ENCODE assay signal across 8 cellular contexts in the genomic region with DNA sequence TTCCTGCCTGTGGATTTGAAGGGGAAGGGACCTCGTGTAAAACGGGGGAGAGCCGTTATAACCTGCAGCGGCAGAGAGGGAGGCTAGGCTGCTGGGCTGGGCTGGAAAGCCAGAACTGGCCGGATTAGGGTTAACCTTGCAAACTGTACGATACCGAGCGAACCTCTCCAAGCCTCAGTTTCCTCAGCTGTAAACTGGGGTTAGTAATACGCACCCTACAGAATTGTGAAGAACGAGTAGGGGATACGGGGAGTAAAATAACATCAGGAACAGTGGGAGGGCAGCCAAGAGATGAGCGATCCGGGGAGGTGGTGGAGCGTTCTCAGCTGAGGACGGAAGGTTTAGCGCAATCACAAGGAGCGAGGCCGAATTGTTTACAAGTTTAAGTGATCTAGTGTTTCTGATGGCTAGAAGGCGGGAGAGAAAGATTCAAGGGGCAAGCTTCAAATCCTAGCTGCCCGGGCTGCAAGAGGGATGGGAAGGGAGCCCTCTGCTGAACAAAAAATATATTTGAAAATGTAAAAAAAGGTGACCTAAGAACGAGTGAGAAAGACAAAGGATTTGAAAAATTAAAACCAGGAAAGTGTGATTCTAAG. TPM values are rescaled to one million over a fixed set of nuclear protein-coding genes. Genes with fewer than 3 reads are reported as not detected.
A peak's percentile ranks its signal among the peaks of the same experiment; 100 is the strongest.
DNase-seq lines count a peak whose midpoint lies in the region; ATAC-seq and TF ChIP-seq lines count a peak whose summit lies in the region.

No MANE protein-coding gene starts in this region.

- H3K27me3 ChIP-seq in left lung = peaks cover 33 to 85% of the 10 kb centered on the region in 2 donors

- peak; percentile 75 for TF ChIP-seq CTCF in 22Rv1 (IDR thresholded peaks at IDR 0.05)
- peak; percentile 42 for TF ChIP-seq CTCF in GM10266 (IDR thresholded peaks at IDR 0.05; ENCODE audit: control insufficient read depth, insufficient read depth, low read depth, missing control alignments)
- peak in 1 of 2 donors; percentile 38 for TF ChIP-seq CTCF in left lung (IDR thresholded peaks at IDR 0.05)

- H3K4me3 Mint-ChIP-seq in T-cell = peak overlapping the region; percentile 72 to 81 (median 73)
- H3K4me3 Mint-ChIP-seq in dendritic cell treated with granulocyte-macrophage colony-stimulating factor and Interleukin-4, amounts not matched to agents 40 ng/mL and 50 ng/mL, for 4 days = peak overlapping the region; percentile 67
- peak overlapping the region; percentile 66 for H3K4me3 Mint-ChIP-seq in stimulated activated memory B cell treated with anti-CD40 and anti-IgM and Interleukin-4, amounts not matched to agents 10 μg/mL and 1 μg/mL and 100 μg/mL, for 72 hours

- peak overlapping the region; percentile 33 to 45 for H3K4me3 ChIP-seq in left lung

- no peaks in the 10 kb centered on the region for H3K36me3 Mint-ChIP-seq in T-cell
- H3K36me3 Mint-ChIP-seq in dendritic cell treated with granulocyte-macrophage colony-stimulating factor and Interleukin-4, amounts not matched to agents 40 ng/mL and 50 ng/mL, for 4 days (ENCODE audit: low read depth) = no peaks in the 10 kb centered on the region
- H3K36me3 Mint-ChIP-seq in stimulated activated memory B cell treated with anti-CD40 and anti-IgM and Interleukin-4, amounts not matched to agents 10 μg/mL and 1 μg/mL and 100 μg/mL, for 72 hours = no peaks in the 10 kb centered on the region

- H3K4me1 Mint-ChIP-seq in T-cell = peaks cover 16 to 21% (median 17%) of the 10 kb centered on the region in 3 donors
- peaks cover 22% of the 10 kb centered on the region for H3K4me1 Mint-ChIP-seq in dendritic cell treated with granulocyte-macrophage colony-stimulating factor and Interleukin-4, amounts not matched to agents 40 ng/mL and 50 ng/mL, for 4 days (ENCODE audit: low read depth)
- peaks cover 27% of the 10 kb centered on the region for H3K4me1 Mint-ChIP-seq in stimulated activated memory B cell treated with anti-CD40 and anti-IgM and Interleukin-4, amounts not matched to agents 10 μg/mL and 1 μg/mL and 100 μg/mL, for 72 hours

- peaks cover 40 to 57% of the 10 kb centered on the region in 2 donors for H3K27me3 Mint-ChIP-seq in T-cell
- peaks cover 62% of the 10 kb centered on the region for H3K27me3 Mint-ChIP-seq in dendritic cell treated with granulocyte-macrophage colony-stimulating factor and Interleukin-4, amounts not matched to agents 40 ng/mL and 50 ng/mL, for 4 days
- peaks cover 42% of the 10 kb centered on the region for H3K27me3 Mint-ChIP-seq in stimulated activated memory B cell treated with anti-CD40 and anti-IgM and Interleukin-4, amounts not matched to agents 10 μg/mL and 1 μg/mL and 100 μg/mL, for 72 hours

- no peaks in the 10 kb centered on the region for H3K9me3 ChIP-seq in left lung

- peak; percentile 28 to 57 (median 30) for ATAC-seq in T-cell (replicated peaks in 1 of 4)
- ATAC-seq in left lung = peak; percentile 79
- peak; percentile 53 for ATAC-seq in stimulated activated memory B cell treated with anti-CD40 and anti-IgM and Interleukin-4, amounts not matched to agents 10 μg/mL and 1 μg/mL and 100 μg/mL, for 72 hours

- intact Hi-C loops in dendritic cell treated with granulocyte-macrophage colony-stimulating factor and Interleukin-4, amounts not matched to agents 40 ng/mL and 50 ng/mL, for 4 days (cut with micrococcal nuclease) = loop anchor here (5.0 kb wide), 3 partner anchors 86 to 461 kb away; no protein-coding TSS in a partner anchor
- intact Hi-C loops in left lung (cut with DNase I) = loop anchor here in 1 of 2 donors (10.0 kb wide), 1 partner anchor 84 kb away; no protein-coding TSS in a partner anchor

- no peaks in the 10 kb centered on the region for H3K9me3 Mint-ChIP-seq in T-cell
- H3K9me3 Mint-ChIP-seq in dendritic cell treated with granulocyte-macrophage colony-stimulating factor and Interleukin-4, amounts not matched to agents 40 ng/mL and 50 ng/mL, for 4 days = no peaks in the 10 kb centered on the region
- H3K9me3 Mint-ChIP-seq in stimulated activated memory B cell treated with anti-CD40 and anti-IgM and Interleukin-4, amounts not matched to agents 10 μg/mL and 1 μg/mL and 100 μg/mL, for 72 hours = no peaks in the 10 kb centered on the region

- CTCF ChIA-PET in T-cell (lab: Charles Lee) = interaction anchor here (0.7 to 1.6 kb wide), 5 partner anchors 9 to 1482 kb away, joined by 4 to 7 read pairs (median 4); partner anchors contain the start of gene POLQ (in 1 of the 2)

- H3K27ac Mint-ChIP-seq in T-cell = no peak overlapping the region
- no peak overlapping the region for H3K27ac Mint-ChIP-seq in dendritic cell treated with granulocyte-macrophage colony-stimulating factor and Interleukin-4, amounts not matched to agents 40 ng/mL and 50 ng/mL, for 4 days
- no peak overlapping the region for H3K27ac Mint-ChIP-seq in stimulated activated memory B cell treated with anti-CD40 and anti-IgM and Interleukin-4, amounts not matched to agents 10 μg/mL and 1 μg/mL and 100 μg/mL, for 72 hours

- H3K36me3 ChIP-seq in left lung = no peaks in the 10 kb centered on the region

- POLR2A ChIA-PET in T-cell (lab: Charles Lee) = no interaction called here

- H3K4me1 ChIP-seq in left lung = peaks cover 14 to 26% of the 10 kb centered on the region in 2 donors

- H3K27ac ChIP-seq in 22Rv1 (no peak overlapping the region), left lung (no peak overlapping the region)

- DNase-seq in GM10266 (ENCODE audit: extremely low spot score) (peak; percentile 77), NCI-H1436 treated with DMSO at 0.1 percent for 48 hours (lab: John Stamatoyannopoulos, UW) (peak; percentile 70), T-cell (peak in 6 of 34 experiments; percentile 2 to 14 (median 7)), left lung (no peak)
- no peak for DNase-seq in stimulated activated naive CD4-positive, alpha-beta T cell treated with Interleukin-2 at 50 U/mL for 16 hours (lab: John Stamatoyannopoulos, UW)

RNA-seq across cellular contexts. Expression of gene SEMA5B, which starts 0.8 kb away (rescaled TPM):
- under 1 TPM in 4 of 5 donors, not detected in 1; 0.08 to 0.32 (median 0.21) TPM for total RNA-seq in T-cell
- under 1 TPM; 0.61 to 0.89 TPM for total RNA-seq in left lung

RNA-seq across cellular contexts. Expression of gene PDIA5, which starts 38.5 kb away (rescaled TPM):
- 1 to 10 TPM; 5.4 to 8.2 (median 7.0) TPM for total RNA-seq in T-cell
- total RNA-seq in left lung = 10 to 100 TPM; 30.3 to 44.8 TPM

Comparison
In these comparisons a context has a peak if more than half of its experiments do, and no peak if none do; other contexts are left out.
1. DNase-seq: peak in GM10266 (single experiment) and NCI-H1436 treated with DMSO at 0.1 percent for 48 hours (single experiment); none in left lung (0 of 2) and stimulated activated naive CD4-positive, alpha-beta T cell treated with Interleukin-2 at 50 U/mL for 16 hours (single experiment).
2. Peak in every context shown above with its lines, with median percentiles within 50 percentile points of each other: ATAC-seq and H3K4me3 Mint-ChIP-seq.